In genomic region chr10:99913831-99914235, GRCh38 we compare ENCODE assay signal across 1 cellular context.
TF ChIP-seq lines count a peak whose summit lies in the region.

No MANE protein-coding gene starts in this region.

TF ChIP-seq in HCT116, 20 proteins besides CTCF, POLR2A, EP300 and RAD21 (continued from another document):
- no peak for TF ChIP-seq ZBTB33 (IDR thresholded peaks at IDR 0.05; ENCODE audit: extremely low read depth, insufficient replicate concordance, low read length)
- TF ChIP-seq SIN3A (IDR thresholded peaks at IDR 0.05; ENCODE audit: low read depth): no peak
- TF ChIP-seq FOSL1 (IDR thresholded peaks at IDR 0.05; ENCODE audit: low read depth): no peak
- TF ChIP-seq ATF3 (IDR thresholded peaks at IDR 0.05): no peak
- no peak for TF ChIP-seq EZH2 (IDR thresholded peaks at IDR 0.05)
TF ChIP-seq in HCT116: peak in this region for 0.
